In genomic region chr5:124395287-124395686, GRCh38 we compare ENCODE assay signal across 16 cellular contexts.
A peak's percentile ranks its signal among the peaks of the same experiment; 100 is the strongest.
DNase-seq lines count a peak whose midpoint lies in the region; ATAC-seq lines count a peak whose summit lies in the region.
"Had no signal": no experiment of that assay in that cellular context is flagged by ENCODE, and none has a peak within 500 bp of the region (broad histone marks: within the 10 kb centered on the region; RNA-seq: fewer than 3 reads in every experiment).

No MANE protein-coding gene starts in this region.

- DNase-seq in M059J (ENCODE audit: low read depth) = peak; percentile 48
- DNase-seq in SJCRH30 = peak; percentile 32 to 59
- peak; percentile 13 for DNase-seq in fibroblast of peridontal ligament (ENCODE audit: extremely low read depth)
- peak; percentile 83 for DNase-seq in pons (ENCODE audit: low spot score)
- DNase-seq in KG1 (lab: John Stamatoyannopoulos, UW) = no peak
- no peak for DNase-seq in NCI-H2171 (lab: John Stamatoyannopoulos, UW)
- DNase-seq: activated effector memory CD4-positive, alpha-beta T cell treated with Interleukin-2 at 50 U/mL for 16 hours; brain microvascular endothelial cell; DMS79; foreskin keratinocyte; MG63; NCI-H2171 treated with DMSO at 0.1 percent for 48 hours; tibial artery had no signal

- H3K27me3 ChIP-seq in SJCRH30 = no peaks in the 10 kb centered on the region
- H3K27me3 ChIP-seq: brain microvascular endothelial cell, foreskin keratinocyte, MG63, tibial artery had no signal

- no peak overlapping the region for H3K27ac ChIP-seq in SJCRH30
- H3K27ac ChIP-seq: brain microvascular endothelial cell, foreskin keratinocyte, prostate gland, tibial artery had no signal

- no peaks in the 10 kb centered on the region for H3K36me3 ChIP-seq in SJCRH30
- H3K36me3 ChIP-seq: brain microvascular endothelial cell, MG63, prostate gland, tibial artery had no signal

- no peaks in the 10 kb centered on the region for H3K9me3 ChIP-seq in SJCRH30 (replicated peaks)
- H3K9me3 ChIP-seq: prostate gland had no signal

- H3K4me3 ChIP-seq in SJCRH30 = peak overlapping the region; percentile 15
- H3K4me3 ChIP-seq: MG63, prostate gland, tibial artery had no signal

- no peaks in the 10 kb centered on the region for H3K4me1 ChIP-seq in SJCRH30
- H3K4me1 ChIP-seq: foreskin keratinocyte, prostate gland, tibial artery had no signal

- no peak for ATAC-seq in HG03432 (IDR thresholded peaks at IDR 0.05; ENCODE audit: unreplicated experiment)
- ATAC-seq in HG02970 (IDR thresholded peaks at IDR 0.05; ENCODE audit: low FRiP score, unreplicated experiment) = no peak
- ATAC-seq: foreskin keratinocyte had no signal

Comparison
In these comparisons a context has a peak if more than half of its experiments do, and no peak if none do; other contexts are left out.
1. DNase-seq: peak in M059J (single experiment), SJCRH30 (2 of 2), fibroblast of peridontal ligament (single experiment) and pons (single experiment); none in KG1 (single experiment) and NCI-H2171 (single experiment).